Comparison of ENCODE assay signal across 27 cellular contexts in the genomic region with DNA sequence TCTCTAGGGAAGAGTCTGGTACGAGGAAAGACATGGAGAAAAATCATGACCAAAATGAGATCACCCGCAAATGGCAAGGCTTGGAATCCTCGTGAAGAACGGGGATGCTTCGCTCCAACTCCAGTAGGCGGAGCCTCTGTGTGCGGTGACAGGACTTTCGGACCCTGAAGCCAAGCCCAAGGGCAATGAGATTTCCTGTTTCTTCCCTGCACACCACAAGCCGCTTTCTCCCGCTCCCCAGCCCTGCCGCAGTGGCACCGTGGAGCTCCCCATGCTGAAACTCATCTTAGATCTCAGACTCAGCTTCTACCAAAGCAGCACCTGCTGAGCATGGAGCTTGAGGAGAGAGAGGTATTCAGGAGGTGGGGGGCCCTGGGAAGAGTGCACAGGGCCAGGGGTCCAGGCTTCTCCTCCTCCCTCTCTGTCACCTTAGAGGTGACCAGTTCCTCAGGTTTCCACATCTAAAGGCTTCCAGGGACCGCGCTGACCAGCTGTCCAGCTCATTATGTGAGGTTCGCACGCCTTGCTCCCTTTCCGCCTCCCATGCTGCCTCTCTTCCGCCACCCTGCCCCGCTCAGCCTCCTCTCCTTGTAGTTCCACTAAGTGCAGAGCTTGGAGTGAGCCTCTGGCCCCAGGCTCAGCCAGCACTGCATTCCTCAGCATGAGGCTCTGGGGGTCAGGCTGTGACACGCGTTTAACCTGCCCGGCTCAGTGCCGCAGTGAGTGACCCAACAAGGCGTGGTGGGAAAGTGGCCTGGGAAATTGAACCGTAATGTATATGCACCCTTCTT.
DNase-seq lines count a peak whose midpoint lies in the region; ATAC-seq and TF ChIP-seq lines count a peak whose summit lies in the region.
"Had no signal": no experiment of that assay in that cellular context is flagged by ENCODE, and none has a peak within 500 bp of the region (broad histone marks: within the 10 kb centered on the region; RNA-seq: fewer than 3 reads in every experiment).

No MANE protein-coding gene starts in this region.

- H3K9me3 ChIP-seq in IMR-90 (ENCODE audit: control insufficient read depth, insufficient read depth, low read length) = peaks cover 65% of the 10 kb centered on the region
- H3K9me3 ChIP-seq: BLaER1 treated with 17β-estradiol and CSF1 and Interleukin-3, amounts not matched to agents 10 nM and 100 nM; lower lobe of right lung; mucosa of descending colon; SK-N-SH had no signal

- H3K27ac ChIP-seq in IMR-90 (ENCODE audit: insufficient read depth, low read length) = no peak overlapping the region
- H3K27ac ChIP-seq: BLaER1 treated with 17β-estradiol and CSF1 and Interleukin-3, amounts not matched to agents 10 nM and 100 nM; brain microvascular endothelial cell; epithelial cell of prostate; lower lobe of right lung had no signal

- H4K20me1 ChIP-seq in IMR-90 (ENCODE audit: insufficient read depth, low read length) = no peaks in the 10 kb centered on the region
- H4K20me1 ChIP-seq: BLaER1 treated with 17β-estradiol and CSF1 and Interleukin-3, amounts not matched to agents 10 nM and 100 nM had no signal

- DNase-seq in IMR-90 = no peak
- peak; percentile 68 for DNase-seq in ecto neural progenitor cell (ENCODE audit: low spot score)
- DNase-seq in neural crest cell (ENCODE audit: low read depth, low spot score) = no peak
- DNase-seq in type B pancreatic cell (ENCODE audit: extremely low spot score, unreplicated experiment) = peak; percentile 60
- no peak for DNase-seq in NCI-H526 (lab: John Stamatoyannopoulos, UW)
- DNase-seq in activated CD8-positive, alpha-beta T cell treated with anti-CD3 and anti-CD28 coated beads for 36 hours = no peak
- DNase-seq in stimulated activated CD4-positive, alpha-beta T cell treated with anti-CD3 and anti-CD28 coated beads, Interleukin-15, amount 100 ng/mL, for 24 hours = no peak
- DNase-seq: activated CD8-positive, alpha-beta T cell treated with anti-CD3 and anti-CD28 coated beads, Interleukin-2, amount 10 ng/mL, durations not matched to agents 7 days and 5 days; activated naive CD4-positive, alpha-beta T cell treated with anti-CD3 and anti-CD28 coated beads, Interleukin-2, amount 50 U/mL, for 16 hours; activated T-cell treated with anti-CD3 and anti-CD28 coated beads, Interleukin-2, amount 50 U/mL, for 48 hours; amniotic stem cell; brain microvascular endothelial cell; COR-L47; GDM1; KG1; kidney; lower lobe of right lung; mucosa of descending colon; NCI-H446 treated with DMSO at 0.1 percent for 48 hours; OCI-M1; SK-N-SH; T-helper 17 cell had no signal

- H2BK5ac ChIP-seq in IMR-90 (ENCODE audit: low read depth, low read length, poor library complexity, severe bottlenecking) = no peak overlapping the region

- H3K36me3 ChIP-seq in IMR-90 (ENCODE audit: control insufficient read depth, insufficient read depth, low read length) = no peaks in the 10 kb centered on the region
- H3K36me3 ChIP-seq: BLaER1 treated with 17β-estradiol and CSF1 and Interleukin-3, amounts not matched to agents 10 nM and 100 nM; brain microvascular endothelial cell; lower lobe of right lung had no signal

- no peak overlapping the region for H2BK15ac ChIP-seq in IMR-90 (ENCODE audit: low read depth, low read length)

- TF ChIP-seq POLR2A in IMR-90 (IDR thresholded peaks at IDR 0.05; ENCODE audit: low read depth, low read length) = no peak

- H3K4me2 ChIP-seq in IMR-90 (ENCODE audit: low read depth, low read length) = no peak overlapping the region
- H3K4me2 ChIP-seq: BLaER1 treated with 17β-estradiol and CSF1 and Interleukin-3, amounts not matched to agents 10 nM and 100 nM; SK-N-SH had no signal

- no peak overlapping the region for H4K8ac ChIP-seq in IMR-90 (ENCODE audit: low read depth in 2 of 2, low read length in 2 of 2)

- H3K4me3 ChIP-seq in IMR-90 (ENCODE audit: insufficient read depth, low read depth, low read length) = no peak overlapping the region
- H3K4me3 ChIP-seq: BLaER1 treated with 17β-estradiol and CSF1 and Interleukin-3, amounts not matched to agents 10 nM and 100 nM; lower lobe of right lung; mucosa of descending colon had no signal

- no peak overlapping the region for H3K56ac ChIP-seq in IMR-90 (ENCODE audit: extremely low read depth, insufficient read depth, low read length)

- H3K36me3 Mint-ChIP-seq in neural crest cell (ENCODE audit: low read depth) (no peaks in the 10 kb centered on the region), type B pancreatic cell (no peaks in the 10 kb centered on the region)
- H3K36me3 Mint-ChIP-seq in activated CD8-positive, alpha-beta T cell treated with anti-CD3 and anti-CD28 coated beads for 36 hours (ENCODE audit: low read depth) = no peaks in the 10 kb centered on the region
- H3K36me3 Mint-ChIP-seq: natural killer cell treated with Interleukin-12 subunit alpha and Interleukin-12 subunit beta and Interleukin-15 and Interleukin-18, amount 100 ng/mL, for 72 hours had no signal

- H2BK120ac ChIP-seq in IMR-90 (ENCODE audit: low read depth, low read length) = no peak overlapping the region

- no peak overlapping the region for H2AK5ac ChIP-seq in IMR-90 (ENCODE audit: low read depth, low read length)

- H3K9ac ChIP-seq in IMR-90 (ENCODE audit: low read depth, low read length) = no peak overlapping the region
- H3K9ac ChIP-seq: BLaER1 treated with 17β-estradiol and CSF1 and Interleukin-3, amounts not matched to agents 10 nM and 100 nM; SK-N-SH had no signal

- H3K9me3 Mint-ChIP-seq in neural crest cell (no peaks in the 10 kb centered on the region), type B pancreatic cell (no peaks in the 10 kb centered on the region)
- no peaks in the 10 kb centered on the region for H3K9me3 Mint-ChIP-seq in activated CD8-positive, alpha-beta T cell treated with anti-CD3 and anti-CD28 coated beads for 36 hours
- H3K9me3 Mint-ChIP-seq: natural killer cell treated with Interleukin-12 subunit alpha and Interleukin-12 subunit beta and Interleukin-15 and Interleukin-18, amount 100 ng/mL, for 72 hours; stimulated activated naive CD8-positive, alpha-beta T cell treated with anti-CD3 and anti-CD28 coated beads, Interleukin-15, Interleukin-2, amounts not matched to agents 100 ng/mL and 50 ng/mL, for 24 hours had no signal

- H3K27ac Mint-ChIP-seq in neural crest cell (ENCODE audit: unreplicated experiment) = peak overlapping the region; percentile 22
- H3K27ac Mint-ChIP-seq in type B pancreatic cell = peak overlapping the region; percentile 53
- no peak overlapping the region for H3K27ac Mint-ChIP-seq in activated CD8-positive, alpha-beta T cell treated with anti-CD3 and anti-CD28 coated beads for 36 hours
- H3K27ac Mint-ChIP-seq: activated CD8-positive, alpha-beta T cell treated with anti-CD3 and anti-CD28 coated beads, Interleukin-2, amount 10 ng/mL, durations not matched to agents 7 days and 5 days; natural killer cell treated with Interleukin-12 subunit alpha and Interleukin-12 subunit beta and Interleukin-15 and Interleukin-18, amount 100 ng/mL, for 72 hours; stimulated activated naive CD8-positive, alpha-beta T cell treated with anti-CD3 and anti-CD28 coated beads, Interleukin-15, Interleukin-2, amounts not matched to agents 100 ng/mL and 50 ng/mL, for 24 hours; T-helper 17 cell had no signal

- no peak overlapping the region for H4K5ac ChIP-seq in IMR-90 (ENCODE audit: low read depth, low read length)

- H3K4me3 Mint-ChIP-seq in neural crest cell (peak overlapping the region; percentile 12), type B pancreatic cell (no peak overlapping the region)
- H3K4me3 Mint-ChIP-seq in activated CD8-positive, alpha-beta T cell treated with anti-CD3 and anti-CD28 coated beads for 36 hours = no peak overlapping the region
- H3K4me3 Mint-ChIP-seq: activated CD8-positive, alpha-beta T cell treated with anti-CD3 and anti-CD28 coated beads, Interleukin-2, amount 10 ng/mL, durations not matched to agents 7 days and 5 days; natural killer cell treated with Interleukin-12 subunit alpha and Interleukin-12 subunit beta and Interleukin-15 and Interleukin-18, amount 100 ng/mL, for 72 hours; stimulated activated naive CD8-positive, alpha-beta T cell treated with anti-CD3 and anti-CD28 coated beads, Interleukin-15, Interleukin-2, amounts not matched to agents 100 ng/mL and 50 ng/mL, for 24 hours; T-helper 17 cell had no signal

- CTCF ChIA-PET in IMR-90 (lab: Yijun Ruan, JAX) = no interaction called here
- CTCF ChIA-PET in activated CD8-positive, alpha-beta T cell treated with anti-CD3 and anti-CD28 coated beads for 36 hours (lab: Charles Lee) = no interaction called here

- 66% methylated on average over 7 of the region's 25 CpGs; no CpG with 5 or more reads in 1 of the 2 experiments for WGBS in IMR-90 (ENCODE audit: extremely low coverage in 2 of 2, insufficient read length in 1 of 2), 2 experiments

- H4K91ac ChIP-seq in IMR-90 (ENCODE audit: insufficient read depth, low read depth, low read length) = no peak overlapping the region

- in situ Hi-C loops in IMR-90 (cut with MboI; ENCODE audit: low sequenced_read_pairs) = no loop called here

- H2AK9ac ChIP-seq in IMR-90 (replicated peaks; ENCODE audit: low read depth, low read length, poor library complexity) = no peak overlapping the region

- no peak for ATAC-seq in IMR-90 (ENCODE audit: low read depth)
- ATAC-seq in activated CD8-positive, alpha-beta T cell treated with anti-CD3 and anti-CD28 coated beads for 36 hours = no peak
- ATAC-seq: activated CD8-positive, alpha-beta T cell treated with anti-CD3 and anti-CD28 coated beads, Interleukin-2, amount 10 ng/mL, durations not matched to agents 7 days and 5 days; HCT116; lower lobe of right lung; mucosa of descending colon; natural killer cell treated with Interleukin-12 subunit alpha and Interleukin-12 subunit beta and Interleukin-15 and Interleukin-18, amount 100 ng/mL, for 72 hours; T-helper 17 cell had no signal

- no peak for TF ChIP-seq RAD21 in IMR-90 (IDR thresholded peaks at IDR 0.05; ENCODE audit: low read length)

- H3K27me3 ChIP-seq in IMR-90 (ENCODE audit: control insufficient read depth, insufficient read depth, low read length) = no peaks in the 10 kb centered on the region
- H3K27me3 ChIP-seq: BLaER1 treated with 17β-estradiol and CSF1 and Interleukin-3, amounts not matched to agents 10 nM and 100 nM; brain microvascular endothelial cell had no signal

- H3K27me3 Mint-ChIP-seq in neural crest cell (ENCODE audit: low read depth) = no peaks in the 10 kb centered on the region
- peaks cover 27% of the 10 kb centered on the region for H3K27me3 Mint-ChIP-seq in type B pancreatic cell
- no peaks in the 10 kb centered on the region for H3K27me3 Mint-ChIP-seq in activated CD8-positive, alpha-beta T cell treated with anti-CD3 and anti-CD28 coated beads for 36 hours
- H3K27me3 Mint-ChIP-seq: stimulated activated naive CD8-positive, alpha-beta T cell treated with anti-CD3 and anti-CD28 coated beads, Interleukin-15, Interleukin-2, amounts not matched to agents 100 ng/mL and 50 ng/mL, for 24 hours had no signal

- dilution Hi-C loops in IMR-90 (cut with HindIII; ENCODE audit: low sequenced_read_pairs, unreplicated experiment) = no loop called here

- TF ChIP-seq CTCF in IMR-90 (conservative IDR thresholded peaks at IDR 0.05; ENCODE audit: low read depth, low read length) (no peak), neural crest cell (conservative IDR thresholded peaks at IDR 0.05) (no peak), type B pancreatic cell (conservative IDR thresholded peaks at IDR 0.05) (no peak)
- TF ChIP-seq CTCF in activated CD8-positive, alpha-beta T cell treated with anti-CD3 and anti-CD28 coated beads for 36 hours (IDR thresholded peaks at IDR 0.05) = no peak

- H3K4me1 Mint-ChIP-seq in neural crest cell (peaks cover 15% of the 10 kb centered on the region), type B pancreatic cell (ENCODE audit: unreplicated experiment) (peaks cover 6% of the 10 kb centered on the region)
- H3K4me1 Mint-ChIP-seq in activated CD8-positive, alpha-beta T cell treated with anti-CD3 and anti-CD28 coated beads for 36 hours (ENCODE audit: low read depth) = no peaks in the 10 kb centered on the region
- H3K4me1 Mint-ChIP-seq: T-helper 17 cell had no signal

- intact Hi-C loops in IMR-90 (cut with micrococcal nuclease) = no loop called here
- intact Hi-C loops in activated CD8-positive, alpha-beta T cell treated with anti-CD3 and anti-CD28 coated beads for 36 hours (cut with micrococcal nuclease) = no loop called here

- H3K9me1 ChIP-seq in IMR-90 (ENCODE audit: insufficient read depth, low read length) = no peaks in the 10 kb centered on the region

- POLR2A ChIA-PET in IMR-90 (lab: Charles Lee; ENCODE audit: unreplicated experiment) = no interaction called here
- POLR2A ChIA-PET in activated CD8-positive, alpha-beta T cell treated with anti-CD3 and anti-CD28 coated beads for 36 hours (lab: Charles Lee) = no interaction called here

- H2AFZ ChIP-seq in IMR-90 (replicated peaks; ENCODE audit: low read length, poor library complexity) = peak overlapping the region; percentile 32

- no TSS peak for BruUV-seq in IMR-90 (replicated peaks; lab: Mats Ljungman, UMichigan)

- H3K4me1 ChIP-seq in IMR-90 (ENCODE audit: control insufficient read depth, insufficient read depth, low read length) = no peaks in the 10 kb centered on the region
- H3K4me1 ChIP-seq: BLaER1 treated with 17β-estradiol and CSF1 and Interleukin-3, amounts not matched to agents 10 nM and 100 nM; lower lobe of right lung had no signal

- H3K18ac ChIP-seq in IMR-90 (ENCODE audit: low read depth, low read length) = no peak overlapping the region

- no peak overlapping the region for H3K4ac ChIP-seq in IMR-90 (ENCODE audit: low read depth, low read length)

- H3K23ac ChIP-seq in IMR-90 (ENCODE audit: low read depth, low read length) = no peak overlapping the region

- no peaks in the 10 kb centered on the region for H3K79me1 ChIP-seq in IMR-90 (ENCODE audit: low read depth in 1 of 2, low read length in 2 of 2)

- H3K14ac ChIP-seq in IMR-90 (replicated peaks; ENCODE audit: low read depth, low read length) = no peak overlapping the region

- no peak overlapping the region for H2BK20ac ChIP-seq in IMR-90 (ENCODE audit: low read depth, low read length)

Comparison
In these comparisons a context has a peak if more than half of its experiments do, and no peak if none do; other contexts are left out.
1. DNase-seq: peak in ecto neural progenitor cell (single experiment) and type B pancreatic cell (single experiment); none in IMR-90 (single experiment), neural crest cell (single experiment), NCI-H526 (0 of 2), activated CD8-positive, alpha-beta T cell treated with anti-CD3 and anti-CD28 coated beads for 36 hours (single experiment) and stimulated activated CD4-positive, alpha-beta T cell treated with anti-CD3 and anti-CD28 coated beads, Interleukin-15, amount 100 ng/mL, for 24 hours (single experiment).